In the genomic region with DNA sequence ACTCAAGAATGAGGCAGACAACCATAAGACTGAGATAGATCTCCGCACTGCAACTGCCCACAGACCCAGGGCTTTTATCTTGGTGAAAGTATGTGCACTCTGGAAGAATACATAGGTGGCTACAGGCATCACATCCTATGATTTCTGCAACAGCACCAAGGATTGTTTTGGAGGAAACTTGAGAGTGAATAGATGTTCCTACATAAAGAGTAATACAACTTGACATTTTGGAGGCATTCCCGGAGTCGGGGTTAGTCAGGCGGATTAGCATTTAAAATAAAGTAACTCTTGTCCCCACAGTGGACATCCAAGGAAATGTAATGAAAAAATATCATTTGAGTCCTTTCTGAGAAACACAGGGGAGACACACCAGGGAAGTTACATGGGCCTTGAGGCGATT, we compare ENCODE assay signal across 25 cellular contexts. TPM values are rescaled to one million over a fixed set of nuclear protein-coding genes. Genes with fewer than 3 reads are reported as not detected.
DNase-seq lines count a peak whose midpoint lies in the region; ATAC-seq and TF ChIP-seq lines count a peak whose summit lies in the region.
"Had no signal": no experiment of that assay in that cellular context is flagged by ENCODE, and none has a peak within 500 bp of the region (broad histone marks: within the 10 kb centered on the region; RNA-seq: fewer than 3 reads in every experiment).

No MANE protein-coding gene starts in this region.

- H2AFZ ChIP-seq in SK-N-SH (ENCODE audit: low read depth): no peak overlapping the region
- H2AFZ ChIP-seq: GM23338 had no signal

- WGBS in SK-N-SH (ENCODE audit: low lambda C conversion rate): 59% methylated on average over 5 of the region's 5 CpGs
- WGBS in ovary, 3 donors: 82 to 85% (median 84%) methylated on average over 5 of the region's 5 CpGs

- H3K27ac ChIP-seq in SK-N-SH (ENCODE audit: low read depth in 2 of 2, low read length in 1 of 2) (peak overlapping the region; percentile 34 to 35; a peak in 2 of 4 replicates), colonic mucosa (no peak overlapping the region), ovary (no peak overlapping the region)
- H3K27ac ChIP-seq: C4-2B, KMS-11, SJSA1 had no signal

- H3K9ac ChIP-seq in SK-N-SH (no peak overlapping the region), colonic mucosa (ENCODE audit: low read depth in 2 of 2, low read length in 2 of 2) (no peak overlapping the region)
- H3K9ac ChIP-seq: KMS-11 had no signal

- no peak for TF ChIP-seq RAD21 in SK-N-SH (IDR thresholded peaks at IDR 0.05; ENCODE audit: low read length)

- H3K4me2 ChIP-seq in SK-N-SH: peak overlapping the region; percentile 34; the same call in 1 of the 2 replicates
- H3K4me2 ChIP-seq: GM23338, KMS-11 had no signal

- peak; percentile 28 for DNase-seq in EH (ENCODE audit: low read depth)
- no peak for DNase-seq in SK-N-SH
- DNase-seq in colonic mucosa: peak; percentile 15
- peak; percentile 12 to 42 for DNase-seq in foreskin fibroblast
- no peak for DNase-seq in ovary
- DNase-seq: Calu3; CD8-positive, alpha-beta memory T cell; EL; NCI-H1105; NCI-H146; NCI-H2029; NCI-H2227 treated with DMSO at 0.1 percent for 48 hours; NCI-H510A treated with DMSO at 0.1 percent for 48 hours; NCI-H748 treated with DMSO at 0.1 percent for 48 hours; NK-92 treated with Interleukin-12 subunit alpha and Interleukin-12 subunit beta, amount 100 ng/mL, for 24 hours had no signal

- TF ChIP-seq EP300 in SK-N-SH (IDR thresholded peaks at IDR 0.05; ENCODE audit: borderline replicate concordance in 1 of 2, low read depth in 1 of 2, low read length in 1 of 2) (no peak), ovary (IDR thresholded peaks at IDR 0.05) (no peak)

- TF ChIP-seq POLR2A in ovary (IDR thresholded peaks at IDR 0.05): no peak

- H3K36me3 ChIP-seq in SK-N-SH (replicated peaks in 1 of 2; ENCODE audit: control insufficient read depth in 1 of 2, insufficient read depth in 2 of 2, low read length in 1 of 2) (no peaks in the 10 kb centered on the region), colonic mucosa (no peaks in the 10 kb centered on the region), ovary (no peaks in the 10 kb centered on the region)
- H3K36me3 ChIP-seq: SJSA1 had no signal

- POLR2A ChIA-PET in SK-N-SH (lab: Yijun Ruan, JAX): no interaction called here

- no peaks in the 10 kb centered on the region for H3K79me2 ChIP-seq in SK-N-SH (ENCODE audit: insufficient read depth)

- ATAC-seq in GM18502 (IDR thresholded peaks at IDR 0.05; ENCODE audit: poor library complexity, unreplicated experiment) (no peak), GM21360 (IDR thresholded peaks at IDR 0.05; ENCODE audit: unreplicated experiment) (no peak)
- ATAC-seq: GM23338, HCT116, Right ventricle myocardium inferior had no signal

- no peaks in the 10 kb centered on the region for H4K20me1 ChIP-seq in SK-N-SH (ENCODE audit: insufficient read depth)

- no peak overlapping the region for H3K4me3 ChIP-seq in SK-N-SH (ENCODE audit: low read depth in 2 of 2, low read length in 1 of 2)
- H3K4me3 ChIP-seq in colonic mucosa: no peak overlapping the region
- no peak overlapping the region for H3K4me3 ChIP-seq in foreskin fibroblast (ENCODE audit: low read depth in 1 of 2, low read length in 2 of 2)
- no peak overlapping the region for H3K4me3 ChIP-seq in ovary
- H3K4me3 ChIP-seq: GM23338, SJSA1 had no signal

- TF ChIP-seq CTCF in SK-N-SH (IDR thresholded peaks at IDR 0.05): no peak
- TF ChIP-seq CTCF in colonic mucosa (IDR thresholded peaks at IDR 0.05): no peak
- TF ChIP-seq CTCF in foreskin fibroblast (IDR thresholded peaks at IDR 0.05; ENCODE audit: low read depth, low read length): no peak
- TF ChIP-seq CTCF in ovary (IDR thresholded peaks at IDR 0.05): no peak

- CTCF ChIA-PET in SK-N-SH (lab: Yijun Ruan, JAX): interaction anchor here (2.1 to 3.8 kb wide), 2 partner anchors 16 to 833 kb away, joined by 5 to 43 read pairs; no protein-coding TSS in a partner anchor

- intact Hi-C loops in colonic mucosa (cut with DNase I) (no loop called here), ovary (cut with DNase I) (loop anchor here in 2 of 4 donors (5.0 to 10.0 kb wide), 2 partner anchors 115 to 117 kb away; no protein-coding TSS in a partner anchor)

- H3K27me3 ChIP-seq in SK-N-SH (ENCODE audit: insufficient read depth) (peaks cover 4% of the 10 kb centered on the region; the same call in 1 of the 2 replicates), colonic mucosa (no peaks in the 10 kb centered on the region), ovary (no peaks in the 10 kb centered on the region)
- H3K27me3 ChIP-seq: SJSA1 had no signal

- H3K4me1 ChIP-seq in SK-N-SH (ENCODE audit: control insufficient read depth in 1 of 2, insufficient read depth in 2 of 2, low read depth in 1 of 2, low read length in 1 of 2): peaks cover 0 to 7% of the 10 kb centered on the region in 2 experiments; a peak in 3 of 4 replicates
- no peaks in the 10 kb centered on the region for H3K4me1 ChIP-seq in colonic mucosa
- H3K4me1 ChIP-seq in ovary (ENCODE audit: insufficient read depth): no peaks in the 10 kb centered on the region
- H3K4me1 ChIP-seq: SJSA1 had no signal

- H3F3A ChIP-seq in SK-N-SH (replicated peaks; ENCODE audit: insufficient read depth): peaks cover 14% of the 10 kb centered on the region

- H3K9me3 ChIP-seq in SK-N-SH (no peaks in the 10 kb centered on the region), colonic mucosa (no peaks in the 10 kb centered on the region), ovary (no peaks in the 10 kb centered on the region)
- H3K9me3 ChIP-seq: SJSA1 had no signal

- no peaks in the 10 kb centered on the region for H3K9me2 ChIP-seq in SK-N-SH

TF ChIP-seq in SK-N-SH, 30 proteins besides CTCF, POLR2A, EP300 and RAD21:
- TF ChIP-seq NFIC (IDR thresholded peaks at IDR 0.05; ENCODE audit: borderline replicate concordance): peak; percentile 53
- TF ChIP-seq TAF1 (IDR thresholded peaks at IDR 0.05; ENCODE audit: borderline replicate concordance, low read depth, low read length): no peak
- TF ChIP-seq, protein P1, sequence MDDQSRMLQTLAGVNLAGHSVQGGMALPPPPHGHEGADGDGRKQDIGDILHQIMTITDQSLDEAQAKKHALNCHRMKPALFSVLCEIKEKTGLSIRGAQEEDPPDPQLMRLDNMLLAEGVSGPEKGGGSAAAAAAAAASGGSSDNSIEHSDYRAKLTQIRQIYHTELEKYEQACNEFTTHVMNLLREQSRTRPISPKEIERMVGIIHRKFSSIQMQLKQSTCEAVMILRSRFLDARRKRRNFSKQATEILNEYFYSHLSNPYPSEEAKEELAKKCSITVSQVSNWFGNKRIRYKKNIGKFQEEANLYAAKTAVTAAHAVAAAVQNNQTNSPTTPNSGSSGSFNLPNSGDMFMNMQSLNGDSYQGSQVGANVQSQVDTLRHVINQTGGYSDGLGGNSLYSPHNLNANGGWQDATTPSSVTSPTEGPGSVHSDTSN (IDR thresholded peaks at IDR 0.05): peak; percentile 75

RNA-seq across cellular contexts. Expression of a gene that starts 26.7 kb away (rescaled TPM):
- not detected in 2 replicates for polyA plus RNA-seq in SK-N-SH (2012; rRNA removed)
- not detected in 2 replicates for polyA plus RNA-seq in SK-N-SH (2012; cell fraction: cytosol; rRNA removed)
- not detected in 2 replicates for polyA plus RNA-seq in SK-N-SH (2012; cell fraction: nucleus; rRNA removed)
- not detected for total RNA-seq in colonic mucosa
- total RNA-seq in ovary: not detected
- not detected for polyA plus RNA-seq in ovary
- total RNA-seq: A172; Calu3; CD8-positive, alpha-beta memory T cell; GM23338; Right ventricle myocardium inferior; SJSA1 had no signal
- polyA plus RNA-seq: AG04450; CD8-positive, alpha-beta memory T cell; GM23338 had no signal

Comparison
In these comparisons a context has a peak if more than half of its experiments do, and no peak if none do; other contexts are left out.
1. DNase-seq: peak in EH (single experiment), colonic mucosa (single experiment) and foreskin fibroblast (2 of 2); none in SK-N-SH (single experiment) and ovary (0 of 5).
2. H3K27ac ChIP-seq: peak in SK-N-SH (2 of 2); none in colonic mucosa (single experiment) and ovary (0 of 2).